ENCODE assay signal across 13 cellular contexts in the genomic region with DNA sequence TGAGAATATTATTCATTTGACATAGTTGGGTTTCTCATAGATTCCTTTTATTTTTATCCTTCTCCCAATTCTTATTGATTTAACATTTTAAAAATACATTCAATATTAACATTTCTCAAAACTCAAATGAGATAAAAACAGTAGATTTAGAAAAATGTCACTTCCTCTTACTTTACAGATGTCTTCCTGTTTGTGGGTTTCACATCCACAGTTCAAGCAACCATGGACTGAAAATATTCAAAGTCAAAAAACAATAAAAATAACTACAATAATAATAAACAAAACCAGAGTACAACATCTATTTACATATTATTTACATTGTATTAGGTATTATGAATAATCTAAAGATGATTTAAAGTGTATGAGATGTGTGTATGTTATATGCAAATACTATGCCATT.
DNase-seq lines count a peak whose midpoint lies in the region; ATAC-seq and TF ChIP-seq lines count a peak whose summit lies in the region.
"Had no signal": no experiment of that assay in that cellular context is flagged by ENCODE, and none has a peak within 500 bp of the region (broad histone marks: within the 10 kb centered on the region; RNA-seq: fewer than 3 reads in every experiment).

No MANE protein-coding gene starts in this region.

- ATAC-seq in GM19328 (IDR thresholded peaks at IDR 0.05; ENCODE audit: unreplicated experiment) (peak; percentile 82), HG02885 (IDR thresholded peaks at IDR 0.05; ENCODE audit: poor library complexity, unreplicated experiment) (peak; percentile 93), HG02759 (IDR thresholded peaks at IDR 0.05; ENCODE audit: unreplicated experiment) (no peak)
- ATAC-seq: PC-3 had no signal

- no peak overlapping the region for H3K9ac ChIP-seq in MM.1S (ENCODE audit: low read length)

- H3K9me3 Mint-ChIP-seq in Caco-2 (ENCODE audit: unreplicated experiment): no peaks in the 10 kb centered on the region

- H3K4me1 ChIP-seq in MM.1S (ENCODE audit: low read length): peaks cover 14% of the 10 kb centered on the region
- no peaks in the 10 kb centered on the region for H3K4me1 ChIP-seq in Caco-2

- no peak for TF ChIP-seq CTCF in MM.1S (IDR thresholded peaks at IDR 0.05; ENCODE audit: low read length)
- TF ChIP-seq CTCF in Caco-2 (IDR thresholded peaks at IDR 0.05; ENCODE audit: insufficient read depth in 1 of 2, low read depth in 1 of 2, low read length in 1 of 2, severe bottlenecking in 1 of 2, unreplicated experiment in 1 of 2): no peak

- H3F3A ChIP-seq in MM.1S (ENCODE audit: insufficient read depth, low read length): 0 out of 2 replicates have a peak, but pooled peaks cover 3% of the 10 kb centered on the region

- intact Hi-C loops in Caco-2 (cut with micrococcal nuclease; ENCODE audit: unreplicated experiment): no loop called here

- H3K27ac ChIP-seq in MM.1S (ENCODE audit: low read length): no peak overlapping the region

- no peak overlapping the region for H2AFZ ChIP-seq in MM.1S (ENCODE audit: low read length)

- no peaks in the 10 kb centered on the region for H3K79me2 ChIP-seq in MM.1S (ENCODE audit: low read length)

- H3K4me1 Mint-ChIP-seq in Caco-2 (ENCODE audit: low read depth, unreplicated experiment): no peaks in the 10 kb centered on the region

- H3K27ac Mint-ChIP-seq in Caco-2 (ENCODE audit: unreplicated experiment): no peak overlapping the region

- no TSS peak for BruUV-seq in Caco-2 (replicated peaks; lab: Mats Ljungman, UMichigan)

- H3K27me3 ChIP-seq in MM.1S (replicated peaks; ENCODE audit: insufficient read depth, low read length) (no peaks in the 10 kb centered on the region), Caco-2 (replicated peaks; ENCODE audit: control insufficient read depth, insufficient read depth, low read length) (no peaks in the 10 kb centered on the region)

- H3K27me3 Mint-ChIP-seq in Caco-2 (ENCODE audit: insufficient read depth, unreplicated experiment): no peaks in the 10 kb centered on the region

- H3K36me3 ChIP-seq in MM.1S (replicated peaks; ENCODE audit: insufficient read depth, low read length): no peaks in the 10 kb centered on the region
- no peaks in the 10 kb centered on the region for H3K36me3 ChIP-seq in Caco-2 (ENCODE audit: control insufficient read depth, insufficient read depth, low read length)

- peak; percentile 14 to 37 for DNase-seq in AML-193 (lab: John Stamatoyannopoulos, UW)
- DNase-seq in MM.1S: peak; percentile 36
- no peak for DNase-seq in Caco-2
- no peak for DNase-seq in NK-92 (lab: John Stamatoyannopoulos, UW; ENCODE audit: unreplicated experiment)
- no peak for DNase-seq in ecto neural progenitor cell (ENCODE audit: low spot score)
- DNase-seq: activated CD4-positive, alpha-beta T cell treated with anti-CD3 and anti-CD28 coated beads for 1 hour; Calu3; Karpas-422; PC-3; T-helper 1 cell had no signal

- H3K9me3 ChIP-seq in MM.1S (replicated peaks; ENCODE audit: insufficient read depth, low read length) (no peaks in the 10 kb centered on the region), Caco-2 (no peaks in the 10 kb centered on the region)

- CTCF ChIA-PET in Caco-2 (lab: Charles Lee): no interaction called here

- POLR2A ChIA-PET in Caco-2 (lab: Charles Lee): no interaction called here

- no peaks in the 10 kb centered on the region for H4K20me1 ChIP-seq in MM.1S (ENCODE audit: insufficient read depth, low read length)

- H3K36me3 Mint-ChIP-seq in Caco-2 (ENCODE audit: insufficient read depth, unreplicated experiment): no peaks in the 10 kb centered on the region

- no peak overlapping the region for H3K4me3 Mint-ChIP-seq in Caco-2 (ENCODE audit: unreplicated experiment)

- H3K4me3 ChIP-seq in MM.1S (ENCODE audit: low read length): no peak overlapping the region
- no peak overlapping the region for H3K4me3 ChIP-seq in Caco-2 (ENCODE audit: low read depth, low read length)

- H3K4me2 ChIP-seq in MM.1S (ENCODE audit: low read depth, low read length): peak overlapping the region; percentile 24; the same call in 1 of the 2 replicates

- H3K9me2 ChIP-seq in MM.1S (replicated peaks; ENCODE audit: insufficient read depth, low read length): no peaks in the 10 kb centered on the region

Comparison
In these comparisons a context has a peak if more than half of its experiments do, and no peak if none do; other contexts are left out.
1. DNase-seq: peak in AML-193 (2 of 2) and MM.1S (single experiment); none in Caco-2 (0 of 2), NK-92 (single experiment) and ecto neural progenitor cell (single experiment).